In the genomic region with DNA sequence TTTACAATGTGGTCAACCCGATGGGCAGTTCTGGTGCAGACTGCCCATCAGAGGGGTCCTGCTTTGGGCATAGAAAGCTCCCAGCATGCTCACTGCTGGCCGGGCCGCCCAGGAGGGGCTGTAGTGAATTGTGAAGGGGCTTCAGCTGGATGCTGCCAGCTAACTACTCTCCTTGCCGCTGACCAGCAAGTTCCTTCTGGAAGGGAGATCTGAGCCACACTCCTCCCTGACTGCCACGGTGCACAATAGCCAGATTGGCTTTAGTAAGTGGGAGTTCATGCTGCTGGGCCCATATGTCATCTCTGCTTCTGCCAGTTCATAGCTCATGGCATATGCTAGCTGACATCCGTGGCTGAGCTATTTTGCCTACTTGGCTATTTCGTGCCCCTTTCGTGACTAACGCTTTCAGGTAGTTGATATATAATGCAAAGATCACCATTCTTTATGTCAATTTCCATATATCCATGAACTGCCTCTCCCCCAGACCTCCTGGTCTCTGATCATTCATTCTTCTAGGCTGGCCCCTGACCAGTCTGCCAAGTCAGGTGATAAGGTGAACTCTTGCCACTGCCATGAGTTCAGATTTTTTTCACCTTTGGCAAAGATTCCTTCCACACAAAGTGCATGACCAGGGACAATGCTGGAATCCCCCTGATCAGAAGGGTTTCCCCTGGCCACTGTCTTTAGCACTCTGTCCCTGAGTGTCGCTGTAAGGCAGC, we compare ENCODE assay signal across 17 cellular contexts.
"Had no signal": no experiment of that assay in that cellular context is flagged by ENCODE, and none has a peak within 500 bp of the region (broad histone marks: within the 10 kb centered on the region; RNA-seq: fewer than 3 reads in every experiment).

No MANE protein-coding gene starts in this region.

- H3K9me3 ChIP-seq: gastroesophageal sphincter, ovary, sigmoid colon, spleen, testis had no signal

- H3K9me3 Mint-ChIP-seq: activated T-cell treated with anti-CD3 and anti-CD28 coated beads, Interleukin-2, amount 50 U/mL, for 24 hours; dendritic cell treated with granulocyte-macrophage colony-stimulating factor and Interleukin-4, amounts not matched to agents 40 ng/mL and 50 ng/mL, for 4 days; neural progenitor cell; stimulated activated naive CD8-positive, alpha-beta T cell treated with anti-CD3 and anti-CD28 coated beads, Interleukin-15, amount 100 ng/mL, for 72 hours; T-helper 1 cell treated with Interleukin-12 subunit alpha and Interleukin-12 subunit beta and Interleukin-4 antibody, amounts not matched to agents 30 μg/mL and 1 μg/mL, for 36 hours had no signal

- H2AFZ ChIP-seq: neural progenitor cell had no signal

- H3K27ac ChIP-seq: neural progenitor cell, ovary, sigmoid colon, testis, WERI-Rb-1 had no signal

- H3K4me1 ChIP-seq: neural progenitor cell, testis had no signal

- H3K36me3 Mint-ChIP-seq: activated CD8-positive, alpha-beta memory T cell treated with anti-CD3 and anti-CD28 coated beads, Interleukin-2, amount 10 ng/mL, durations not matched to agents 7 days and 5 days; neural progenitor cell had no signal

- H3K27ac Mint-ChIP-seq: activated CD8-positive, alpha-beta memory T cell treated with anti-CD3 and anti-CD28 coated beads, Interleukin-2, amount 10 ng/mL, durations not matched to agents 7 days and 5 days; activated T-cell treated with anti-CD3 and anti-CD28 coated beads, Interleukin-2, amount 50 U/mL, for 24 hours; dendritic cell treated with granulocyte-macrophage colony-stimulating factor and Interleukin-4, amounts not matched to agents 40 ng/mL and 50 ng/mL, for 4 days; T-helper 1 cell treated with Interleukin-12 subunit alpha and Interleukin-12 subunit beta and Interleukin-4 antibody, amounts not matched to agents 30 μg/mL and 1 μg/mL, for 36 hours had no signal

- ATAC-seq: activated CD8-positive, alpha-beta memory T cell treated with anti-CD3 and anti-CD28 coated beads, Interleukin-2, amount 10 ng/mL, durations not matched to agents 7 days and 5 days; gastroesophageal sphincter; left colon; stimulated activated naive CD8-positive, alpha-beta T cell treated with anti-CD3 and anti-CD28 coated beads, Interleukin-15, amount 100 ng/mL, for 72 hours had no signal

- DNase-seq: activated CD4-positive, alpha-beta T cell treated with anti-CD3 and anti-CD28 coated beads, Interleukin-2, amount 50 U/mL, for 48 hours; activated CD8-positive, alpha-beta memory T cell treated with anti-CD3 and anti-CD28 coated beads, Interleukin-2, amount 10 ng/mL, durations not matched to agents 7 days and 5 days; activated naive CD4-positive, alpha-beta T cell treated with anti-CD3 and anti-CD28 coated beads, Interleukin-2, amount 50 U/mL, for 16 hours; activated T-cell treated with anti-CD3 and anti-CD28 coated beads, Interleukin-2, amount 50 U/mL, for 24 hours; central memory CD4-positive, alpha-beta T cell; left colon; mammary epithelial cell; ovary; sigmoid colon; spleen; stimulated activated naive CD8-positive, alpha-beta T cell treated with anti-CD3 and anti-CD28 coated beads, Interleukin-15, amount 100 ng/mL, for 72 hours; testis; WERI-Rb-1 had no signal

- H3K27me3 Mint-ChIP-seq: dendritic cell treated with granulocyte-macrophage colony-stimulating factor and Interleukin-4, amounts not matched to agents 40 ng/mL and 50 ng/mL, for 4 days had no signal

- H3K4me3 ChIP-seq: gastroesophageal sphincter, neural progenitor cell, ovary, sigmoid colon, spleen, testis had no signal

- H3K36me3 ChIP-seq: gastroesophageal sphincter, neural progenitor cell, ovary, sigmoid colon, spleen, WERI-Rb-1 had no signal

- H3K27me3 ChIP-seq: gastroesophageal sphincter, neural progenitor cell, ovary, sigmoid colon, spleen, testis had no signal

- H3K4me2 ChIP-seq: neural progenitor cell had no signal

- H3K9ac ChIP-seq: neural progenitor cell had no signal

- H3K4me3 Mint-ChIP-seq: activated CD8-positive, alpha-beta memory T cell treated with anti-CD3 and anti-CD28 coated beads, Interleukin-2, amount 10 ng/mL, durations not matched to agents 7 days and 5 days; activated T-cell treated with anti-CD3 and anti-CD28 coated beads, Interleukin-2, amount 50 U/mL, for 24 hours; dendritic cell treated with granulocyte-macrophage colony-stimulating factor and Interleukin-4, amounts not matched to agents 40 ng/mL and 50 ng/mL, for 4 days; neural progenitor cell; stimulated activated naive CD8-positive, alpha-beta T cell treated with anti-CD3 and anti-CD28 coated beads, Interleukin-15, amount 100 ng/mL, for 72 hours; T-helper 1 cell treated with Interleukin-12 subunit alpha and Interleukin-12 subunit beta and Interleukin-4 antibody, amounts not matched to agents 30 μg/mL and 1 μg/mL, for 36 hours had no signal

- H3K4me1 Mint-ChIP-seq: activated CD8-positive, alpha-beta memory T cell treated with anti-CD3 and anti-CD28 coated beads, Interleukin-2, amount 10 ng/mL, durations not matched to agents 7 days and 5 days; stimulated activated naive CD8-positive, alpha-beta T cell treated with anti-CD3 and anti-CD28 coated beads, Interleukin-15, amount 100 ng/mL, for 72 hours had no signal
